In genomic region chr3:134846084-134846483, GRCh38 we compare ENCODE assay signal across 22 cellular contexts. TPM values are rescaled to one million over a fixed set of nuclear protein-coding genes. Genes with fewer than 3 reads are reported as not detected.
"Had no signal": no experiment of that assay in that cellular context is flagged by ENCODE, and none has a peak within 500 bp of the region (broad histone marks: within the 10 kb centered on the region; RNA-seq: fewer than 3 reads in every experiment).

No MANE protein-coding gene starts in this region.

- H3K36me3 ChIP-seq: esophagus squamous epithelium, heart right ventricle, left lung, ovary, sigmoid colon, spleen, tibial artery had no signal

- H3K9me3 ChIP-seq: esophagus squamous epithelium, ovary, psoas muscle, testis had no signal

- DNase-seq: effector CD8-positive, alpha-beta T cell; erythroblast; esophagus squamous epithelium; foreskin melanocyte; glutamatergic neuron; heart right ventricle; hippocampal formation; left cardiac atrium; left lung; naive thymus-derived CD8-positive, alpha-beta T cell; nucleus accumbens; ovary; psoas muscle; right cardiac atrium; sigmoid colon; spleen; stimulated activated CD4-positive, alpha-beta T cell treated with anti-CD3 and anti-CD28 coated beads, Interleukin-4, amount 100 ng/mL, for 4 hours; stimulated activated naive CD8-positive, alpha-beta T cell treated with anti-CD3 and anti-CD28 coated beads, Interleukin-15, Interleukin-2, amounts not matched to agents 100 U/mL and 50 U/mL, for 24 hours; substantia nigra; testis; tibial artery had no signal

- H3K4me1 ChIP-seq: esophagus squamous epithelium, left lung, sigmoid colon, testis had no signal

- H3K4me3 ChIP-seq: esophagus squamous epithelium, heart right ventricle, left lung, ovary, psoas muscle, sigmoid colon, spleen, testis, tibial artery had no signal

- ATAC-seq: naive thymus-derived CD8-positive, alpha-beta T cell; stimulated activated memory B cell treated with anti-CD40 and anti-IgM and Interleukin-4, amounts not matched to agents 10 μg/mL and 1 μg/mL and 100 μg/mL, for 72 hours; stimulated activated naive CD8-positive, alpha-beta T cell treated with anti-CD3 and anti-CD28 coated beads, Interleukin-15, Interleukin-2, amounts not matched to agents 100 U/mL and 50 U/mL, for 24 hours had no signal

- H3K27me3 ChIP-seq: esophagus squamous epithelium, heart right ventricle, left lung, ovary, sigmoid colon, testis, tibial artery had no signal

- H3K27ac ChIP-seq: esophagus squamous epithelium, left lung, ovary, psoas muscle, sigmoid colon, spleen, testis, tibial artery had no signal

RNA-seq across cellular contexts. Expression of gene EPHB1, which starts 51.0 kb away (rescaled TPM):
- total RNA-seq: naive thymus-derived CD8-positive, alpha-beta T cell had no signal
- polyA plus RNA-seq: naive thymus-derived CD8-positive, alpha-beta T cell had no signal
